ENCODE assay signal across 8 cellular contexts in the genomic region with DNA sequence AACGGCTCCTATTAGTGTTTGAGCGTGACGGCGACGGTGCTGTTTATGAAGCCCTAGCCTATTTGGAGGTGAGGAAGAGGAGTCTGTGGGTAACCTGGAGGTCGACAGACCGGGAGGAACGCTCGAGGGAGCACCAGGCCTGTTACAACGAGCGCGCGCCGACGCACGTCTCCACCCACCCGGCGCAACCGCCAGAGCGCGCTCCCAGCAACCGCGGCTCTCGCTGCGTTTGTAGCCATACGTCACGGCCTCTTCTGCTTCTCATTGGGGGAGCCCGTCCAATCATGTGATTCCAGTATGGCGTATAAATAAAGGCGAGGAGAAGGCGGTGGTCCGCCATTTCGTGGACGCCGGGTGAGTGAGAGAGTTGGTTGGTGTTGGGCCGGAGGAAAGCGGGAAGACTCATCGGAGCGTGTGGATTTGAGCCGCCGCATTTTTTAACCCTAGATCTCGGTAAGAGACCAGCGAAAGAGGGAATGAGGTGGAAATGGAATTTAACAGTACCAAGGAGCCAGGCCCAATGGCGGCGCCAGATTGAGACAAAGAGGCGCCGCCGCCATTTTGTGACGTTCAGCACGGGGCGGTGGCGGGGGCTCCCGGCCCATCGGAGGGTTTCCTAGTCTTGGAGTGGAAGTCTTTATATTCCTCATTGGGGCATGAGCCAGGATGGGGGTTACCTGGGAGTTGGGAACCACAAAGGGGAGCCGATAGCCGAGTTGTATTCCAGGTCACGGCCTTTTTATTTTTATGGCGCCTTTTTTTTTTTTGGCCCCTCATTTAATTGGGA. TPM values are rescaled to one million over a fixed set of nuclear protein-coding genes. Genes with fewer than 3 reads are reported as not detected.
DNase-seq lines count a peak whose midpoint lies in the region; ATAC-seq, FAIRE-seq and TF ChIP-seq lines count a peak whose summit lies in the region.

Gene SRSF3, plus strand, starts transcription at position 334 of the 787 bp plus-strand sequence. CDS start 2,401 bp downstream, outside the sequence.

- peak within 1 kb of the TSS; percentile 100 for H3K9ac ChIP-seq in BLaER1

- peak; percentile 49 for TF ChIP-seq CTCF in choroid plexus epithelial cell (conservative IDR thresholded peaks at IDR 0.05; ENCODE audit: low read depth, low read length)

- H3K27ac Mint-ChIP-seq in activated CD4-positive, alpha-beta T cell treated with anti-CD3 and anti-CD28 coated beads for 36 hours: peak within 1 kb of the TSS; percentile 99

- peak; percentile 70 for ATAC-seq in HG03457 (IDR thresholded peaks at IDR 0.05; ENCODE audit: unreplicated experiment)
- ATAC-seq in activated CD4-positive, alpha-beta T cell treated with anti-CD3 and anti-CD28 coated beads for 36 hours: peak; percentile 92

- peaks cover 61% of the 10 kb centered on the region for H3K4me1 ChIP-seq in BLaER1

- no peaks in the 10 kb centered on the region for H3K9me3 ChIP-seq in BLaER1

- peaks cover 49% of the 10 kb centered on the region for H4K20me1 ChIP-seq in BLaER1

- peak within 1 kb of the TSS; percentile 94 for H3K4me2 ChIP-seq in BLaER1

- no peaks in the 10 kb centered on the region for H3K9me3 Mint-ChIP-seq in activated CD4-positive, alpha-beta T cell treated with anti-CD3 and anti-CD28 coated beads for 36 hours (ENCODE audit: low read depth)

- H3K27me3 Mint-ChIP-seq in activated CD4-positive, alpha-beta T cell treated with anti-CD3 and anti-CD28 coated beads for 36 hours: no peaks in the 10 kb centered on the region

- peak; percentile 94 for FAIRE-seq in GM19239 (lab: Jason Lieb, UNC)

- POLR2A ChIA-PET in activated CD4-positive, alpha-beta T cell treated with anti-CD3 and anti-CD28 coated beads for 36 hours (lab: Charles Lee): interaction anchor here (0.6 to 2.6 kb wide), 8 partner anchors 13 to 296 kb away, joined by 3 to 11 read pairs (median 4); no protein-coding TSS in a partner anchor

- DNase-seq in GM19239 (ENCODE audit: insufficient read length, low spot score) (peak; percentile 68), NCI-H524 (lab: John Stamatoyannopoulos, UW) (peak; percentile 98), choroid plexus epithelial cell (ENCODE audit: low read depth) (peak; percentile 99), kidney glomerular epithelial cell (lab: John Stamatoyannopoulos, UW) (peak; percentile 99)
- peak; percentile 98 for DNase-seq in activated CD4-positive, alpha-beta T cell treated with anti-CD3 and anti-CD28 coated beads for 36 hours
- DNase-seq in stimulated activated CD4-positive, alpha-beta T cell treated with anti-CD3 and anti-CD28 coated beads, Interleukin-1b, Interleukin-23, amount 100 ng/mL, for 1 hour (ENCODE audit: low read depth in 2 of 2): peak; percentile 81 to 90

- peak within 1 kb of the TSS; percentile 88 for H3K4me3 Mint-ChIP-seq in activated CD4-positive, alpha-beta T cell treated with anti-CD3 and anti-CD28 coated beads for 36 hours

- H3K36me3 ChIP-seq in BLaER1: peaks cover 37% of the 10 kb centered on the region

- peak within 1 kb of the TSS; percentile 99 for H3K27ac ChIP-seq in BLaER1

- H3K27me3 ChIP-seq in BLaER1: no peaks in the 10 kb centered on the region

- intact Hi-C loops in activated CD4-positive, alpha-beta T cell treated with anti-CD3 and anti-CD28 coated beads for 36 hours (cut with DNase I, micrococcal nuclease): loop anchor here (1.0 to 2.0 kb wide), 11 partner anchors 47 to 577 kb away; partner anchors contain the start of genes STK38 (in 2 of the 2), KCTD20 (in 1 of the 2), MAPK13 (in 1 of the 2) and MAPK14 (in 1 of the 2)

- CTCF ChIA-PET in activated CD4-positive, alpha-beta T cell treated with anti-CD3 and anti-CD28 coated beads for 36 hours (lab: Charles Lee): interaction anchor here (1.0 kb wide), 1 partner anchor 99 kb away, joined by 3 read pairs; no protein-coding TSS in a partner anchor

- peaks cover 52% of the 10 kb centered on the region for H3K36me3 Mint-ChIP-seq in activated CD4-positive, alpha-beta T cell treated with anti-CD3 and anti-CD28 coated beads for 36 hours (ENCODE audit: low read depth)

- H3K4me1 Mint-ChIP-seq in activated CD4-positive, alpha-beta T cell treated with anti-CD3 and anti-CD28 coated beads for 36 hours: peaks cover 21% of the 10 kb centered on the region

- H3K4me3 ChIP-seq in BLaER1 (peak within 1 kb of the TSS; percentile 82), choroid plexus epithelial cell (ENCODE audit: low read depth, low read length) (peak within 1 kb of the TSS; percentile 91)

RNA-seq across cellular contexts. Expression of gene SRSF3, which starts in this region (rescaled TPM):
- total RNA-seq in activated CD4-positive, alpha-beta T cell treated with anti-CD3 and anti-CD28 coated beads for 36 hours: 100 to 1,000 TPM; 298 to 464 TPM

Comparison
In these comparisons a context has a peak if more than half of its experiments do, and no peak if none do; other contexts are left out.
1. Peak in every context shown above with its lines: DNase-seq, ATAC-seq, H3K4me3 ChIP-seq and H3K27ac ChIP-seq.